Comparison of ENCODE assay signal across 19 cellular contexts in the genomic region with DNA sequence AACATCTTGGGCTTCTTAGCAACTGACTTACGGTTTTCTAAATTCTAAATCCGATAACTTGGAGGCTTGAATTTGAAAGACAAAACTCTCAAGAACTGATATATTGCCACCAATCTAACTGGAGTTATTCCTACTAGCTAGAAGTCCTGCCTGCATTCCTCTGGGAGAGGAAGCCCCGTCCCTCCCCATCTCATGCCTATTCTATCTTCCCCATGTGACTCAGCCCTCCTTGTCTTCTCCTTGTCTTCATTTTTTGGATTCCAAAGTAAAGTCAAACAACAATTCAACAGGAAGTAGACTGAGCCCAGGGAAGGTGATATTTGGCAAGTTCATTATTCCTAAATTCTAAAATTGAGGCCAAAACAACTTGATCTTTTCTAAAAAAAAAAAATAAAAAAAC.
DNase-seq lines count a peak whose midpoint lies in the region; ATAC-seq and TF ChIP-seq lines count a peak whose summit lies in the region.
"Had no signal": no experiment of that assay in that cellular context is flagged by ENCODE, and none has a peak within 500 bp of the region (broad histone marks: within the 10 kb centered on the region; RNA-seq: fewer than 3 reads in every experiment).

No MANE protein-coding gene starts in this region.

- H3K27ac ChIP-seq in ascending aorta, result peak overlapping the region; percentile 27 to 42
- H3K27ac ChIP-seq in esophagus muscularis mucosa (replicated peaks in 1 of 4), result no peak overlapping the region
- no peak overlapping the region for H3K27ac ChIP-seq in coronary artery
- H3K27ac ChIP-seq: heart right ventricle had no signal

- TF ChIP-seq POLR2A in esophagus muscularis mucosa (IDR thresholded peaks at IDR 0.05; ENCODE audit: low read depth), result no peak

- TF ChIP-seq CTCF in AG04449 (IDR thresholded peaks at IDR 0.05; ENCODE audit: insufficient read depth, low read length, missing control alignments) (no peak), ascending aorta (IDR thresholded peaks at IDR 0.05) (no peak), esophagus muscularis mucosa (IDR thresholded peaks at IDR 0.05) (no peak), coronary artery (IDR thresholded peaks at IDR 0.05) (no peak)

- CTCF ChIA-PET in AG04449 (lab: Yijun Ruan, JAX), result no interaction called here

- no peaks in the 10 kb centered on the region for H3K36me3 ChIP-seq in ascending aorta
- no peaks in the 10 kb centered on the region for H3K36me3 ChIP-seq in esophagus muscularis mucosa
- H3K36me3 ChIP-seq: heart right ventricle had no signal

- no peak for ATAC-seq in HG02642 (IDR thresholded peaks at IDR 0.05; ENCODE audit: poor library complexity, unreplicated experiment)
- ATAC-seq: heart right ventricle; stimulated activated naive CD8-positive, alpha-beta T cell treated with anti-CD3 and anti-CD28 coated beads, Interleukin-15, Interleukin-2, amounts not matched to agents 100 U/mL and 50 U/mL, for 24 hours had no signal

- intact Hi-C loops in ascending aorta (cut with DNase I), result no loop called here
- intact Hi-C loops in esophagus muscularis mucosa (cut with DNase I), result no loop called here

- no peak for TF ChIP-seq EP300 in esophagus muscularis mucosa (IDR thresholded peaks at IDR 0.05)

- 81% methylated on average over 3 of the region's 3 CpGs for WGBS in esophagus muscularis mucosa

- H3K9me3 ChIP-seq in ascending aorta (no peaks in the 10 kb centered on the region), esophagus muscularis mucosa (no peaks in the 10 kb centered on the region)
- H3K9me3 ChIP-seq: heart right ventricle had no signal

- H3K4me1 ChIP-seq in ascending aorta, result peaks cover 0 to 14% of the 10 kb centered on the region in 2 donors
- H3K4me1 ChIP-seq in esophagus muscularis mucosa, result peaks cover 0 to 13% (median 7%) of the 10 kb centered on the region in 4 donors
- H3K4me1 ChIP-seq: heart right ventricle had no signal

- H3K4me3 ChIP-seq in AG04449 (ENCODE audit: low read depth, low read length), result no peak overlapping the region
- H3K4me3 ChIP-seq in ascending aorta, result no peak overlapping the region
- H3K4me3 ChIP-seq in esophagus muscularis mucosa, result no peak overlapping the region
- no peak overlapping the region for H3K4me3 ChIP-seq in coronary artery
- H3K4me3 ChIP-seq: heart right ventricle had no signal

- DNase-seq in AG04449 (ENCODE audit: low read depth, low spot score) (peak; percentile 21), HS-27A (ENCODE audit: low read depth) (peak; percentile 26), ascending aorta (ENCODE audit: low spot score in 2 of 2) (no peak), iris pigment epithelial cell (ENCODE audit: low read depth) (peak; percentile 17), NCI-H2107 (lab: John Stamatoyannopoulos, UW) (no peak), esophagus muscularis mucosa (ENCODE audit: extremely low spot score) (no peak), coronary artery (ENCODE audit: low spot score) (no peak)
- DNase-seq: activated naive CD4-positive, alpha-beta T cell treated with anti-CD3 and anti-CD28 coated beads, Interleukin-2, amount 50 U/mL, for 16 hours; activated T-cell treated with anti-CD3 and anti-CD28 coated beads, Interleukin-2, amount 50 U/mL, for 24 hours; endodermal cell; GOT3; heart right ventricle; Karpas-422; NCI-H1092; NCI-H2081; NCI-H524 treated with DMSO at 0.1 percent for 48 hours; stimulated activated CD4-positive, alpha-beta T cell treated with anti-CD3 and anti-CD28 coated beads, Interleukin-4, amount 100 ng/mL, for 1 hour; stimulated activated naive CD8-positive, alpha-beta T cell treated with anti-CD3 and anti-CD28 coated beads, Interleukin-15, Interleukin-2, amounts not matched to agents 100 U/mL and 50 U/mL, for 24 hours had no signal

- no peaks in the 10 kb centered on the region for H3K27me3 ChIP-seq in ascending aorta
- no peaks in the 10 kb centered on the region for H3K27me3 ChIP-seq in esophagus muscularis mucosa

- POLR2A ChIA-PET in AG04449 (lab: Yijun Ruan, JAX), result no interaction called here

Comparison
In these comparisons a context has a peak if more than half of its experiments do, and no peak if none do; other contexts are left out.
1. DNase-seq: peak in AG04449 (single experiment), HS-27A (single experiment) and iris pigment epithelial cell (single experiment); none in ascending aorta (0 of 2), NCI-H2107 (single experiment), esophagus muscularis mucosa (single experiment) and coronary artery (single experiment).
2. H3K27ac ChIP-seq: peak in ascending aorta (2 of 2); none in esophagus muscularis mucosa (0 of 4) and coronary artery (0 of 2).